In genomic region chr3:34865350-34865749, GRCh38 we compare ENCODE assay signal across 30 cellular contexts.
"Had no signal": no experiment of that assay in that cellular context is flagged by ENCODE, and none has a peak within 500 bp of the region (broad histone marks: within the 10 kb centered on the region; RNA-seq: fewer than 3 reads in every experiment).

No MANE protein-coding gene starts in this region.

- H3K36me3 ChIP-seq: brain microvascular endothelial cell, WERI-Rb-1 had no signal

- H3K36me3 Mint-ChIP-seq: activated CD4-positive, alpha-beta memory T cell treated with anti-CD3 and anti-CD28 coated beads for 36 hours; activated CD8-positive, alpha-beta memory T cell treated with anti-CD3 and anti-CD28 coated beads, Interleukin-2, amount 10 ng/mL, durations not matched to agents 7 days and 5 days; activated naive CD4-positive, alpha-beta T cell treated with anti-CD3 and anti-CD28 coated beads, Interleukin-2, amount 10 ng/mL, durations not matched to agents 7 days and 5 days; activated naive CD4-positive, alpha-beta T cell treated with anti-CD3 and anti-CD28 coated beads, Interleukin-2, amount 50 U/mL, for 72 hours; activated naive CD8-positive, alpha-beta T cell treated with anti-CD3 and anti-CD28 coated beads, Interleukin-2, amount 10 ng/mL, durations not matched to agents 7 days and 5 days had no signal

- DNase-seq: activated CD4-positive, alpha-beta memory T cell treated with anti-CD3 and anti-CD28 coated beads for 36 hours; activated CD4-positive, alpha-beta T cell treated with anti-CD3 and anti-CD28 coated beads for 36 hours; activated CD4-positive, alpha-beta T cell treated with anti-CD3 and anti-CD28 coated beads, Interleukin-2, amount 10 ng/mL, durations not matched to agents 24 days and 14 days; activated CD4-positive, CD25-positive, alpha-beta regulatory T cell; activated CD4-positive, CD25-positive, alpha-beta regulatory T cell treated with anti-CD3 and anti-CD28 coated beads, Interleukin-2, amount 50 U/mL, for 72 hours; activated CD8-positive, alpha-beta memory T cell treated with anti-CD3 and anti-CD28 coated beads, Interleukin-2, amount 10 ng/mL, durations not matched to agents 7 days and 5 days; activated CD8-positive, alpha-beta memory T cell treated with anti-CD3 and anti-CD28 coated beads, Interleukin-2, amount 50 U/mL, for 4 hours; activated CD8-positive, alpha-beta T cell treated with anti-CD3 and anti-CD28 coated beads, Interleukin-2, amount 10 ng/mL, durations not matched to agents 7 days and 5 days; activated effector memory CD4-positive, alpha-beta T cell treated with anti-CD3 and anti-CD28 coated beads, Interleukin-2, amount 50 U/mL, for 16 hours; activated naive CD4-positive, alpha-beta T cell treated with anti-CD3 and anti-CD28 coated beads, Interleukin-2, amount 10 ng/mL, durations not matched to agents 7 days and 5 days; activated naive CD8-positive, alpha-beta T cell treated with anti-CD3 and anti-CD28 coated beads, Interleukin-2, amount 10 ng/mL, durations not matched to agents 7 days and 5 days; activated T-cell treated with anti-CD3 and anti-CD28 coated beads, Interleukin-2, amount 50 U/mL, for 1 hour; activated T-cell treated with anti-CD3 and anti-CD28 coated beads, Interleukin-2, amount 50 U/mL, for 48 hours; brain microvascular endothelial cell; dorsolateral prefrontal cortex; effector memory CD4-positive, alpha-beta T cell; endodermal cell; foreskin fibroblast; head of caudate nucleus; T-helper 17 cell; T1000; WERI-Rb-1 had no signal

- H3K27ac Mint-ChIP-seq: activated CD4-positive, alpha-beta memory T cell treated with anti-CD3 and anti-CD28 coated beads for 36 hours; activated CD4-positive, alpha-beta T cell treated with anti-CD3 and anti-CD28 coated beads for 36 hours; activated CD4-positive, alpha-beta T cell treated with anti-CD3 and anti-CD28 coated beads, Interleukin-2, amount 10 ng/mL, durations not matched to agents 24 days and 14 days; activated CD8-positive, alpha-beta memory T cell treated with anti-CD3 and anti-CD28 coated beads, Interleukin-2, amount 10 ng/mL, durations not matched to agents 7 days and 5 days; activated CD8-positive, alpha-beta T cell treated with anti-CD3 and anti-CD28 coated beads, Interleukin-2, amount 10 ng/mL, durations not matched to agents 7 days and 5 days; activated naive CD4-positive, alpha-beta T cell treated with anti-CD3 and anti-CD28 coated beads, Interleukin-2, amount 10 ng/mL, durations not matched to agents 7 days and 5 days; activated naive CD4-positive, alpha-beta T cell treated with anti-CD3 and anti-CD28 coated beads, Interleukin-2, amount 50 U/mL, for 72 hours; activated naive CD8-positive, alpha-beta T cell treated with anti-CD3 and anti-CD28 coated beads, Interleukin-2, amount 10 ng/mL, durations not matched to agents 7 days and 5 days; activated T-helper 1 cell treated with anti-CD3 and anti-CD28 coated beads, Interleukin-12 subunit alpha, Interleukin-12 subunit beta, Interleukin-2, Interleukin-4 antibody, amounts not matched to agents 30 ng/mL and 10 ng/mL and 1 ng/mL, durations not matched to agents 14 hours and 24 hours and 36 hours; activated T-helper 2 cell treated with anti-CD3 and anti-CD28 coated beads, Interferon-gamma antibody, Interleukin-2, Interleukin-4, amounts not matched to agents 10 μg/mL and 5 μg/mL and 100 μg/mL, durations not matched to agents 14 hours and 24 hours and 36 hours; dendritic cell treated with granulocyte-macrophage colony-stimulating factor and Interleukin-4, amounts not matched to agents 40 ng/mL and 50 ng/mL, for 4 days; endodermal cell; T-helper 17 cell; T-helper 2 cell treated with Interferon-gamma antibody and Interleukin-4, amounts not matched to agents 5 μg/mL and 100 μg/mL, for 36 hours had no signal

- H3K27me3 Mint-ChIP-seq: activated CD4-positive, alpha-beta memory T cell treated with anti-CD3 and anti-CD28 coated beads for 36 hours; activated CD4-positive, alpha-beta T cell treated with anti-CD3 and anti-CD28 coated beads for 36 hours; activated CD4-positive, alpha-beta T cell treated with anti-CD3 and anti-CD28 coated beads, Interleukin-2, amount 10 ng/mL, durations not matched to agents 24 days and 14 days; activated CD8-positive, alpha-beta memory T cell treated with anti-CD3 and anti-CD28 coated beads, Interleukin-2, amount 10 ng/mL, durations not matched to agents 7 days and 5 days; activated naive CD4-positive, alpha-beta T cell treated with anti-CD3 and anti-CD28 coated beads, Interleukin-2, amount 10 ng/mL, durations not matched to agents 7 days and 5 days; central memory CD8-positive, alpha-beta T cell; dendritic cell treated with granulocyte-macrophage colony-stimulating factor and Interleukin-4, amounts not matched to agents 40 ng/mL and 50 ng/mL, for 4 days; T-helper 17 cell had no signal

- H3K4me3 ChIP-seq: coronary artery, dorsolateral prefrontal cortex had no signal

- H3K27ac ChIP-seq: brain microvascular endothelial cell, coronary artery, dorsolateral prefrontal cortex, WERI-Rb-1 had no signal

- H3K4me3 Mint-ChIP-seq: activated CD4-positive, alpha-beta memory T cell treated with anti-CD3 and anti-CD28 coated beads for 36 hours; activated CD4-positive, alpha-beta T cell treated with anti-CD3 and anti-CD28 coated beads for 36 hours; activated CD4-positive, alpha-beta T cell treated with anti-CD3 and anti-CD28 coated beads, Interleukin-2, amount 10 ng/mL, durations not matched to agents 24 days and 14 days; activated CD8-positive, alpha-beta memory T cell treated with anti-CD3 and anti-CD28 coated beads, Interleukin-2, amount 10 ng/mL, durations not matched to agents 7 days and 5 days; activated CD8-positive, alpha-beta T cell treated with anti-CD3 and anti-CD28 coated beads, Interleukin-2, amount 10 ng/mL, durations not matched to agents 7 days and 5 days; activated naive CD4-positive, alpha-beta T cell treated with anti-CD3 and anti-CD28 coated beads, Interleukin-2, amount 10 ng/mL, durations not matched to agents 7 days and 5 days; activated naive CD8-positive, alpha-beta T cell treated with anti-CD3 and anti-CD28 coated beads, Interleukin-2, amount 10 ng/mL, durations not matched to agents 7 days and 5 days; activated T-helper 1 cell treated with anti-CD3 and anti-CD28 coated beads, Interleukin-12 subunit alpha, Interleukin-12 subunit beta, Interleukin-2, Interleukin-4 antibody, amounts not matched to agents 30 ng/mL and 10 ng/mL and 1 ng/mL, durations not matched to agents 14 hours and 24 hours and 36 hours; central memory CD8-positive, alpha-beta T cell; dendritic cell treated with granulocyte-macrophage colony-stimulating factor and Interleukin-4, amounts not matched to agents 40 ng/mL and 50 ng/mL, for 4 days; endodermal cell; T-helper 17 cell; T-helper 2 cell treated with Interferon-gamma antibody and Interleukin-4, amounts not matched to agents 5 μg/mL and 100 μg/mL, for 36 hours had no signal

- H3K4me1 Mint-ChIP-seq: activated CD4-positive, alpha-beta T cell treated with anti-CD3 and anti-CD28 coated beads for 36 hours; activated CD4-positive, alpha-beta T cell treated with anti-CD3 and anti-CD28 coated beads, Interleukin-2, amount 10 ng/mL, durations not matched to agents 24 days and 14 days; activated CD8-positive, alpha-beta memory T cell treated with anti-CD3 and anti-CD28 coated beads, Interleukin-2, amount 10 ng/mL, durations not matched to agents 7 days and 5 days; activated naive CD4-positive, alpha-beta T cell treated with anti-CD3 and anti-CD28 coated beads, Interleukin-2, amount 10 ng/mL, durations not matched to agents 7 days and 5 days; activated naive CD8-positive, alpha-beta T cell treated with anti-CD3 and anti-CD28 coated beads, Interleukin-2, amount 10 ng/mL, durations not matched to agents 7 days and 5 days; central memory CD8-positive, alpha-beta T cell; endodermal cell; T-helper 17 cell had no signal

- H3K27me3 ChIP-seq: brain microvascular endothelial cell, dorsolateral prefrontal cortex had no signal

- ATAC-seq: activated CD4-positive, alpha-beta T cell treated with anti-CD3 and anti-CD28 coated beads for 36 hours; activated CD8-positive, alpha-beta memory T cell treated with anti-CD3 and anti-CD28 coated beads, Interleukin-2, amount 10 ng/mL, durations not matched to agents 7 days and 5 days; activated CD8-positive, alpha-beta T cell treated with anti-CD3 and anti-CD28 coated beads, Interleukin-2, amount 10 ng/mL, durations not matched to agents 7 days and 5 days; activated naive CD4-positive, alpha-beta T cell treated with anti-CD3 and anti-CD28 coated beads, Interleukin-2, amount 50 U/mL, for 72 hours; esophagus mucosa; T-helper 17 cell had no signal

- H3K9me3 Mint-ChIP-seq: activated CD4-positive, alpha-beta T cell treated with anti-CD3 and anti-CD28 coated beads, Interleukin-2, amount 10 ng/mL, durations not matched to agents 24 days and 14 days; activated naive CD4-positive, alpha-beta T cell treated with anti-CD3 and anti-CD28 coated beads, Interleukin-2, amount 10 ng/mL, durations not matched to agents 7 days and 5 days; activated T-helper 1 cell treated with anti-CD3 and anti-CD28 coated beads, Interleukin-12 subunit alpha, Interleukin-12 subunit beta, Interleukin-2, Interleukin-4 antibody, amounts not matched to agents 30 ng/mL and 10 ng/mL and 1 ng/mL, durations not matched to agents 14 hours and 24 hours and 36 hours; activated T-helper 2 cell treated with anti-CD3 and anti-CD28 coated beads, Interferon-gamma antibody, Interleukin-2, Interleukin-4, amounts not matched to agents 10 μg/mL and 5 μg/mL and 100 μg/mL, durations not matched to agents 14 hours and 24 hours and 36 hours; endodermal cell; T-helper 2 cell treated with Interferon-gamma antibody and Interleukin-4, amounts not matched to agents 5 μg/mL and 100 μg/mL, for 36 hours had no signal
